1 cellular context compared by ENCODE assay signal in the genomic region with DNA sequence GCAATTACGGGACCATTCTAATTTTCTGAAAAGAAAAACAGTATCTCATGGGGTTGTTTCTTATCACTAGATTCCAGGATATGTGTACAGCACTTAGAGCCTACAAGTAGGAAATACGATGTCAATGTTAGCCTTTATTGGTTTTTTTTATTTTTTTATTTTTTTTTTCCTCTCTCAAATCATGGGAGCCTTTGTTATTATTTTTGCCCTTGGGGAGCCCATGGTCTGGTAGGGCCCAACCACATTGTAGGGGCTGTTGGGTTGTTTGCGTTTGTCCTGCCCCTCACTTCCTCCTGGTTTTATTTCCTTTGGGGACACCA.
TF ChIP-seq lines count a peak whose summit lies in the region.

No MANE protein-coding gene starts in this region.

TF ChIP-seq in endothelial cell of umbilical vein, 7 proteins besides CTCF, POLR2A, EP300 and RAD21:
- TF ChIP-seq MYC (IDR thresholded peaks at IDR 0.05; ENCODE audit: low read depth, low read length): no peak
- TF ChIP-seq, protein P1, sequence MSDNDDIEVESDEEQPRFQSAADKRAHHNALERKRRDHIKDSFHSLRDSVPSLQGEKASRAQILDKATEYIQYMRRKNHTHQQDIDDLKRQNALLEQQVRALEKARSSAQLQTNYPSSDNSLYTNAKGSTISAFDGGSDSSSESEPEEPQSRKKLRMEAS (IDR thresholded peaks at IDR 0.05; ENCODE audit: insufficient read depth, insufficient read length): no peak
- TF ChIP-seq EZH2 (IDR thresholded peaks at IDR 0.05; ENCODE audit: borderline replicate concordance, low read depth, low read length, severe bottlenecking): no peak
- TF ChIP-seq GATA2 (IDR thresholded peaks at IDR 0.05; ENCODE audit: insufficient read depth, insufficient read length, low read depth, low read length): no peak
- TF ChIP-seq FOS (IDR thresholded peaks at IDR 0.05; ENCODE audit: borderline replicate concordance, insufficient read depth, low read length): no peak
- TF ChIP-seq JUN (IDR thresholded peaks at IDR 0.05; ENCODE audit: borderline replicate concordance, insufficient read depth, insufficient read length, low read depth): no peak
- no peak for TF ChIP-seq POLR2AphosphoS5 (IDR thresholded peaks at IDR 0.05; ENCODE audit: insufficient read depth, low read depth, low read length)
